8 cellular contexts compared by ENCODE assay signal in genomic region chr2:169573160-169573973, GRCh38. TPM values are rescaled to one million over a fixed set of nuclear protein-coding genes. Genes with fewer than 3 reads are reported as not detected.
A peak's percentile ranks its signal among the peaks of the same experiment; 100 is the strongest.
DNase-seq lines count a peak whose midpoint lies in the region; ATAC-seq, FAIRE-seq and TF ChIP-seq lines count a peak whose summit lies in the region.

Gene FASTKD1, minus strand, starts transcription at chr2:169573865. Its CDS starts 1,836 bp downstream, at chr2:169572029.

- peak within 1 kb of the TSS; percentile 12 for H4K91ac ChIP-seq in H1 (replicated peaks; ENCODE audit: insufficient read length, low read length)

- peak within 1 kb of the TSS; percentile 90 for H3K27ac Mint-ChIP-seq in CD8-positive, alpha-beta T cell

- no peak; a peak in 1 of 4 replicates for TF ChIP-seq RAD21 in H1 (IDR thresholded peaks at IDR 0.05 in 1 of 2, conservative IDR thresholded peaks at IDR 0.05 in 1 of 2; ENCODE audit: low read depth in 2 of 2, low read length in 2 of 2)

- H3K79me1 ChIP-seq in H1 (ENCODE audit: low read depth, low read length): no peaks in the 10 kb centered on the region
- peaks cover 1% of the 10 kb centered on the region for H3K79me1 ChIP-seq in mesendoderm (ENCODE audit: low read length)

- peak within 1 kb of the TSS; percentile 31 for H4K5ac ChIP-seq in H1 (ENCODE audit: insufficient read length, low read depth, low read length)
- no peak within 1 kb of the TSS for H4K5ac ChIP-seq in mesendoderm (ENCODE audit: low read length)

- FAIRE-seq in H1 (lab: Jason Lieb, UNC): peak; percentile 88

- no peak within 1 kb of the TSS for H3K56ac ChIP-seq in H1 (replicated peaks; ENCODE audit: insufficient read length, low read depth, low read length)
- peak within 1 kb of the TSS; percentile 88 for H3K56ac ChIP-seq in mesendoderm (ENCODE audit: low read length)

- H3K9me3 ChIP-seq in CD8-positive, alpha-beta T cell (ENCODE audit: low read length): no peaks in the 10 kb centered on the region
- peaks cover 0 to 5% of the 10 kb centered on the region in 2 experiments; a peak in 2 of 4 replicates for H3K9me3 ChIP-seq in H1 (ENCODE audit: insufficient read depth in 2 of 2, low read depth in 1 of 2, low read length in 1 of 2)

- no peak within 1 kb of the TSS for H4K8ac ChIP-seq in H1 (ENCODE audit: extremely low read depth, insufficient read depth, low read length)
- H4K8ac ChIP-seq in mesendoderm (ENCODE audit: low read depth, low read length): peak within 1 kb of the TSS; percentile 43

- no peak within 1 kb of the TSS for H2AK5ac ChIP-seq in H1 (ENCODE audit: low read depth, low read length)
- no peak within 1 kb of the TSS for H2AK5ac ChIP-seq in mesendoderm (ENCODE audit: low read length)

- 1% methylated on average over 33 of the region's 33 CpGs; no CpG with 5 or more reads in 1 of the 2 experiments for WGBS in H1 (ENCODE audit: extremely low coverage in 1 of 2, insufficient coverage in 1 of 2, insufficient read length in 1 of 2, insufficient replicate concordance in 2 of 2, low coverage in 1 of 2, low lambda C conversion rate in 2 of 2, missing lambda C conversion rate in 1 of 2), 2 experiments
- WGBS in mesendoderm (ENCODE audit: extremely low coverage, insufficient coverage, low lambda C conversion rate): no CpG with 5 or more reads among the region's 33 CpGs

- H3K36me3 ChIP-seq in CD8-positive, alpha-beta T cell (ENCODE audit: insufficient read depth, low read length): no peaks in the 10 kb centered on the region
- peaks cover 0 to 5% (median 0%) of the 10 kb centered on the region in 4 experiments; a peak in 1 of 8 replicates for H3K36me3 ChIP-seq in H1 (ENCODE audit: control insufficient read depth in 2 of 4, insufficient read depth in 4 of 4, low read length in 3 of 4)
- no peaks in the 10 kb centered on the region for H3K36me3 ChIP-seq in mesendoderm (ENCODE audit: control insufficient read depth, insufficient read depth, low read length)

- TF ChIP-seq CTCF in CD8-positive, alpha-beta T cell (IDR thresholded peaks at IDR 0.05): no peak
- no peak for TF ChIP-seq CTCF in H1 (IDR thresholded peaks at IDR 0.05; ENCODE audit: control extremely low read depth in 1 of 3, insufficient read depth in 1 of 3, low read depth in 1 of 3, low read length in 3 of 3)

- CTCF ChIA-PET in CD8-positive, alpha-beta T cell (lab: Charles Lee): interaction anchor here (0.6 to 0.7 kb wide), 2 partner anchors 10 to 131 kb away, joined by 3 read pairs; partner anchors contain the start of gene PPIG
- CTCF ChIA-PET in H1 (lab: Charles Lee; ENCODE audit: partially characterized antibody): interaction anchor here (0.7 kb wide), 1 partner anchor 10 kb away, joined by 4 read pairs; no protein-coding TSS in a partner anchor

- 0 out of 2 replicates have a peak within 1 kb of the TSS, but pooled peaks have one; percentile 2 for H2BK12ac ChIP-seq in H1 (ENCODE audit: low read depth, low read length)

- peak within 1 kb of the TSS; percentile 91 for H3K4me3 ChIP-seq in CD8-positive, alpha-beta T cell (ENCODE audit: low read depth, low read length)
- H3K4me3 ChIP-seq in H1 (ENCODE audit: extremely low read depth in 1 of 4, insufficient read depth in 2 of 4, low read depth in 3 of 4, low read length in 4 of 4): peak within 1 kb of the TSS; percentile 85 to 90 (median 90)
- H3K4me3 ChIP-seq in mesendoderm (ENCODE audit: low read length): peak within 1 kb of the TSS; percentile 69

- ATAC-seq in CD8-positive, alpha-beta T cell: peak; percentile 100
- peak; percentile 95 for ATAC-seq in GM19468 (IDR thresholded peaks at IDR 0.05; ENCODE audit: extremely low read depth, unreplicated experiment)

- H3K9me3 Mint-ChIP-seq in CD8-positive, alpha-beta T cell: no peaks in the 10 kb centered on the region

- no peak within 1 kb of the TSS for H3K14ac ChIP-seq in H1 (ENCODE audit: insufficient read length)

- no peak for TF ChIP-seq EP300 in H1 (IDR thresholded peaks at IDR 0.05; ENCODE audit: borderline replicate concordance in 1 of 2, low read depth in 2 of 2, low read length in 2 of 2)

- H3K18ac ChIP-seq in H1 (ENCODE audit: extremely low read depth, low read length) (peak within 1 kb of the TSS; percentile 63), mesendoderm (ENCODE audit: low read length) (no peak within 1 kb of the TSS)

- H3K23me2 ChIP-seq in H1 (ENCODE audit: low read depth, low read length): 0 out of 2 replicates have a peak, but pooled peaks cover 3% of the 10 kb centered on the region

- peak within 1 kb of the TSS; percentile 72 to 86 (median 78) for H3K9ac ChIP-seq in H1 (replicated peaks in 1 of 4; ENCODE audit: extremely low read depth in 1 of 4, low read depth in 3 of 4, low read length in 3 of 4)
- H3K9ac ChIP-seq in mesendoderm (ENCODE audit: low read length): peak within 1 kb of the TSS; percentile 78

- H3K79me2 ChIP-seq in H1 (ENCODE audit: control insufficient read depth in 1 of 2, insufficient read depth in 2 of 2, low read length in 2 of 2): peaks cover 0 to 39% of the 10 kb centered on the region in 2 experiments; a peak in 3 of 4 replicates
- peaks cover 5% of the 10 kb centered on the region for H3K79me2 ChIP-seq in mesendoderm (ENCODE audit: control insufficient read depth, insufficient read depth, low read length)

- H3K4ac ChIP-seq in H1 (replicated peaks; ENCODE audit: insufficient read length, low read depth, low read length) (no peak within 1 kb of the TSS), mesendoderm (ENCODE audit: low read depth, low read length) (no peak within 1 kb of the TSS)

- H4K20me1 ChIP-seq in H1 (replicated peaks in 1 of 2; ENCODE audit: control insufficient read depth in 1 of 2, insufficient read depth in 2 of 2, low read length in 2 of 2): peaks cover 0 to 5% of the 10 kb centered on the region in 2 experiments

- H2BK15ac ChIP-seq in H1 (ENCODE audit: low read length) (no peak within 1 kb of the TSS), mesendoderm (replicated peaks; ENCODE audit: low read depth) (no peak within 1 kb of the TSS)

- peak within 1 kb of the TSS; percentile 95 for H2AFZ ChIP-seq in H1 (ENCODE audit: low read length)

- TF ChIP-seq POLR2A in H1 (IDR thresholded peaks at IDR 0.05; ENCODE audit: control extremely low read depth in 1 of 2, low read depth in 2 of 2, low read length in 2 of 2): peak; percentile 60 to 81

- intact Hi-C loops in CD8-positive, alpha-beta T cell (cut with DNase I, micrococcal nuclease): loop anchor here (1.0 to 5.0 kb wide), 6 partner anchors 11 to 254 kb away; partner anchors contain the start of genes CFAP210 (in 2 of the 2), PHOSPHO2 (in 2 of the 2), PPIG (in 2 of the 2) and UBR3 (in 2 of the 2)

- peak within 1 kb of the TSS; percentile 95 for H3K4me3 Mint-ChIP-seq in CD8-positive, alpha-beta T cell

- peaks cover 19% of the 10 kb centered on the region for H3K36me3 Mint-ChIP-seq in CD8-positive, alpha-beta T cell

- H3K4me2 ChIP-seq in H1 (ENCODE audit: insufficient read depth in 1 of 2, low read depth in 2 of 2, low read length in 2 of 2) (peak within 1 kb of the TSS; percentile 65 to 86), mesendoderm (ENCODE audit: low read length) (peak within 1 kb of the TSS; percentile 84)

- POLR2A ChIA-PET in CD8-positive, alpha-beta T cell (lab: Charles Lee): interaction anchor here (0.8 to 1.9 kb wide), 4 partner anchors 11 to 255 kb away, joined by 3 to 20 read pairs (median 8); partner anchors contain the start of genes BBS5 and PPIG
- POLR2A ChIA-PET in H1 (lab: Charles Lee; ENCODE audit: partially characterized antibody): interaction anchor here (0.6 to 2.0 kb wide), 7 partner anchors 11 to 198 kb away, joined by 3 to 23 read pairs (median 4); partner anchors contain the start of gene PPIG

- peak; percentile 58 to 85 (median 84) for DNase-seq in CD8-positive, alpha-beta T cell
- peak; percentile 69 for DNase-seq in HS-5 (ENCODE audit: low read depth)
- DNase-seq in NOMO-1 treated with DMSO at 0.1 percent for 48 hours (lab: John Stamatoyannopoulos, UW; ENCODE audit: unreplicated experiment): peak; percentile 94
- DNase-seq in activated CD8-positive, alpha-beta memory T cell treated with anti-CD3 and anti-CD28 coated beads for 4 hours (ENCODE audit: low read depth in 2 of 2): peak; percentile 73 to 81
- peak; percentile 68 to 88 for DNase-seq in H1 (ENCODE audit: low read depth in 1 of 2, low spot score in 2 of 2)
- peak; percentile 97 for DNase-seq in mesendoderm
- DNase-seq in stimulated activated CD8-positive, alpha-beta memory T cell treated with anti-CD3 and anti-CD28 coated beads, Interleukin-15, amount 100 ng/mL, for 1 hour (ENCODE audit: low read depth): peak; percentile 71

- no peak within 1 kb of the TSS for H2BK120ac ChIP-seq in H1 (replicated peaks; ENCODE audit: low read depth, low read length)
- no peak within 1 kb of the TSS for H2BK120ac ChIP-seq in mesendoderm (ENCODE audit: low read depth, low read length)

- no peak within 1 kb of the TSS for H2BK20ac ChIP-seq in H1 (ENCODE audit: low read length)

- no peak within 1 kb of the TSS for H3K23ac ChIP-seq in H1 (ENCODE audit: insufficient read length)
- no peak within 1 kb of the TSS for H3K23ac ChIP-seq in mesendoderm (ENCODE audit: low read length)

- peaks cover 28% of the 10 kb centered on the region for H3K4me1 Mint-ChIP-seq in CD8-positive, alpha-beta T cell (ENCODE audit: low read depth)

- H2BK5ac ChIP-seq in H1 (ENCODE audit: low read depth, low read length) (0 out of 2 replicates have a peak within 1 kb of the TSS, but pooled peaks have one; percentile 17), mesendoderm (ENCODE audit: low read length) (no peak within 1 kb of the TSS)

- H3K4me1 ChIP-seq in CD8-positive, alpha-beta T cell (ENCODE audit: insufficient read depth, low read length): peaks cover 6% of the 10 kb centered on the region
- no peaks in the 10 kb centered on the region for H3K4me1 ChIP-seq in H1 (replicated peaks in 1 of 4; ENCODE audit: control insufficient read depth in 3 of 4, insufficient read depth in 4 of 4, low read length in 3 of 4)
- no peaks in the 10 kb centered on the region for H3K4me1 ChIP-seq in mesendoderm (ENCODE audit: control insufficient read depth, low read depth, low read length)

- no peaks in the 10 kb centered on the region for H3K27me3 ChIP-seq in CD8-positive, alpha-beta T cell (ENCODE audit: insufficient read depth, low read length)
- H3K27me3 ChIP-seq in H1 (replicated peaks in 1 of 4; ENCODE audit: control insufficient read depth in 3 of 4, extremely low read depth in 1 of 4, insufficient read depth in 3 of 4, low read length in 3 of 4): no peaks in the 10 kb centered on the region
- no peaks in the 10 kb centered on the region for H3K27me3 ChIP-seq in mesendoderm (ENCODE audit: insufficient read depth, low read length, poor library complexity)

- H3K27me3 Mint-ChIP-seq in CD8-positive, alpha-beta T cell (ENCODE audit: low read depth): no peaks in the 10 kb centered on the region

- H3K27ac ChIP-seq in CD8-positive, alpha-beta T cell (ENCODE audit: low read depth, low read length): peak within 1 kb of the TSS; percentile 55
- H3K27ac ChIP-seq in H1 (ENCODE audit: low read depth, low read length) (peak within 1 kb of the TSS; percentile 55), mesendoderm (ENCODE audit: low read depth, low read length) (peak within 1 kb of the TSS; percentile 20)

RNA-seq across cellular contexts. Expression of gene FASTKD1, which starts in this region (rescaled TPM):
- total RNA-seq in CD8-positive, alpha-beta T cell: 1 to 10 TPM; 5.1 to 6.1 TPM
- 69.2 and 70.8 TPM in 2 replicates for total RNA-seq in H1 (2021; fragmentation: NEBNext Ultra II Directional; extraction: Animal tissue kit (Norgen Biotek cat#: 25700))
- 10.9 and 18.7 TPM in 2 replicates for polyA plus RNA-seq in H1 (2011; rRNA removed)
- polyA plus RNA-seq in H1 (2011; cell fraction: cytosol; rRNA removed): 28.9 TPM
- polyA plus RNA-seq in H1 (2011; cell fraction: nucleus; rRNA removed): 10.1 TPM
- polyA plus RNA-seq in H1 (2012, experiment 1 of 2): 31.6 to 63.8 TPM (median 34.4 TPM) in 4 replicates
- 2.0 TPM for polyA plus RNA-seq in H1 (2012, experiment 2 of 2)
- polyA plus RNA-seq in H1 (2013, experiment 1 of 2): 52.1 TPM
- 55.2 TPM for polyA plus RNA-seq in H1 (2013, experiment 2 of 2)
- 25.0 and 36.2 TPM in 2 replicates for polyA minus RNA-seq in H1 (2011; rRNA and poly(A)+ RNA removed)
- polyA minus RNA-seq in H1 (2011; cell fraction: cytosol; rRNA and poly(A)+ RNA removed): 21.4 TPM
- 46.6 TPM for polyA minus RNA-seq in H1 (2011; cell fraction: nucleus; rRNA and poly(A)+ RNA removed)
- polyA plus RNA-seq in mesendoderm (2013, experiment 1 of 2): 46.6 TPM
- polyA plus RNA-seq in mesendoderm (2013, experiment 2 of 2): 43.7 TPM

Comparison
In these comparisons a context has a peak if more than half of its experiments do, and no peak if none do; other contexts are left out.
1. Peak in every context shown above with its lines: DNase-seq, ATAC-seq, H3K4me3 ChIP-seq and H3K27ac ChIP-seq.